In genomic region chr1:162023547-162024501, GRCh38 we compare ENCODE assay signal across 9 cellular contexts. TPM values are rescaled to one million over a fixed set of nuclear protein-coding genes. Genes with fewer than 3 reads are reported as not detected.
DNase-seq lines count a peak whose midpoint lies in the region; ATAC-seq and TF ChIP-seq lines count a peak whose summit lies in the region.
"Had no signal": no experiment of that assay in that cellular context is flagged by ENCODE, and none has a peak within 500 bp of the region (broad histone marks: within the 10 kb centered on the region; RNA-seq: fewer than 3 reads in every experiment).

Gene OLFML2B, minus strand, starts transcription at chr1:162023869. Its CDS starts 439 bp downstream, at chr1:162023430.

- peaks cover 45% of the 10 kb centered on the region for H3K27me3 ChIP-seq in DOHH2 (ENCODE audit: control insufficient read depth, low read length)

- H3K4me2 ChIP-seq in DOHH2 (ENCODE audit: low read length): peak within 1 kb of the TSS; percentile 36; the same call in 1 of the 2 replicates

- H3K9me3 Mint-ChIP-seq in HFFc6: peaks cover 9% of the 10 kb centered on the region; the same call in 1 of the 2 replicates

- H3K9me3 ChIP-seq in DOHH2 (ENCODE audit: control insufficient read depth, insufficient read depth, low read length): no peaks in the 10 kb centered on the region

- peak within 1 kb of the TSS; percentile 94 for H3K4me3 Mint-ChIP-seq in HFFc6

- H3K27ac ChIP-seq in DOHH2 (ENCODE audit: low read depth, low read length): no peak within 1 kb of the TSS
- H3K27ac ChIP-seq: epithelial cell of prostate had no signal

- no peak for TF ChIP-seq CTCF in DOHH2 (IDR thresholded peaks at IDR 0.05; ENCODE audit: low read depth, low read length, poor library complexity, severe bottlenecking)
- peak; percentile 73 for TF ChIP-seq CTCF in HFFc6 (IDR thresholded peaks at IDR 0.05)
- no peak for TF ChIP-seq CTCF in lower leg skin (IDR thresholded peaks at IDR 0.05)

- WGBS in lower leg skin, 2 donors: 1% methylated on average over 58 to 73 of the region's 85 CpGs

- peak within 1 kb of the TSS; percentile 26 for H3K4me3 ChIP-seq in DOHH2 (ENCODE audit: low read length)
- H3K4me3 ChIP-seq in lower leg skin (ENCODE audit: low read depth, poor library complexity, severe bottlenecking): peak within 1 kb of the TSS; percentile 39

- H3K4me1 Mint-ChIP-seq in HFFc6 (ENCODE audit: low read depth): peaks cover 42% of the 10 kb centered on the region

- no peak for ATAC-seq in GM21526 (IDR thresholded peaks at IDR 0.05; ENCODE audit: low FRiP score, unreplicated experiment)

- TF ChIP-seq POLR2A in lower leg skin (IDR thresholded peaks at IDR 0.05): no peak

- H3K79me2 ChIP-seq in DOHH2 (ENCODE audit: control insufficient read depth, low read length): no peaks in the 10 kb centered on the region

- DNase-seq in HFFc6 (peak; percentile 88), NCI-H460 (ENCODE audit: extremely low read depth, low read depth) (peak; percentile 38), lower leg skin (ENCODE audit: low spot score in 2 of 2) (peak; percentile 47 to 94)
- peak; percentile 27 to 29 for DNase-seq in activated CD4-positive, alpha-beta T cell treated with anti-CD3 and anti-CD28 coated beads, Interleukin-2, amount 50 U/mL, for 4 hours
- peak; percentile 6 for DNase-seq in effector CD4-positive, alpha-beta T cell
- peak; percentile 29 to 54 for DNase-seq in stimulated activated CD4-positive, alpha-beta T cell treated with anti-CD3 and anti-CD28 coated beads, Interleukin-4, amount 100 ng/mL, for 48 hours (ENCODE audit: low read depth in 2 of 2)

- H3K4me1 ChIP-seq in DOHH2 (ENCODE audit: control insufficient read depth, low read length): peaks cover 3% of the 10 kb centered on the region; the same call in 1 of the 2 replicates

- H4K20me1 ChIP-seq in DOHH2 (ENCODE audit: control insufficient read depth, insufficient read depth, low read depth, low read length): no peaks in the 10 kb centered on the region

- H3K36me3 Mint-ChIP-seq in HFFc6 (ENCODE audit: low read depth): peaks cover 10% of the 10 kb centered on the region

- H3F3A ChIP-seq in DOHH2 (ENCODE audit: control insufficient read depth, insufficient read depth): no peaks in the 10 kb centered on the region

- no peaks in the 10 kb centered on the region for H3K9me2 ChIP-seq in DOHH2 (replicated peaks; ENCODE audit: control insufficient read depth, low read length)

- H3K27ac Mint-ChIP-seq in HFFc6: peak within 1 kb of the TSS; percentile 75

- H3K27me3 Mint-ChIP-seq in HFFc6 (ENCODE audit: insufficient read depth): peaks cover 3% of the 10 kb centered on the region; the same call in 1 of the 2 replicates

- no peaks in the 10 kb centered on the region for H3K36me3 ChIP-seq in DOHH2 (ENCODE audit: control insufficient read depth, low read length)

- intact Hi-C loops in lower leg skin (cut with DNase I; ENCODE audit: low total_unique reads): no loop called here

RNA-seq across cellular contexts. Expression of gene OLFML2B, which starts in this region (rescaled TPM):
- 1 to 10 TPM; 4.9 to 9.1 (median 7.0) TPM for total RNA-seq in HFFc6 (2021; fragmentation: NEBNext Ultra II Directional; extraction: Animal tissue kit (Norgen Biotek cat#: 25700))
- not detected in 2 replicates for total RNA-seq in NCI-H460 (2014; rRNA removed; shearing (Covaris generic))
- not detected in 2 replicates for polyA plus RNA-seq in NCI-H460 (2014; cell fraction: nucleus; rRNA removed)
- total RNA-seq in lower leg skin: 1 to 10 TPM; 2.0 to 6.1 (median 3.1) TPM

Comparison
In these comparisons a context has a peak if more than half of its experiments do, and no peak if none do; other contexts are left out.
1. Peak in DNase-seq in NCI-H460; RNA of the gene not detected or under 1 TPM.
2. DNase-seq: peak in every context shown above with its lines; median percentile 88 in HFFc6; 70 in lower leg skin; 42 in stimulated activated CD4-positive, alpha-beta T cell treated with anti-CD3 and anti-CD28 coated beads, Interleukin-4, amount 100 ng/mL, for 48 hours; 38 in NCI-H460; 28 in activated CD4-positive, alpha-beta T cell treated with anti-CD3 and anti-CD28 coated beads, Interleukin-2, amount 50 U/mL, for 4 hours; 6 in effector CD4-positive, alpha-beta T cell.